Comparison of ENCODE assay signal across 22 cellular contexts in the genomic region with DNA sequence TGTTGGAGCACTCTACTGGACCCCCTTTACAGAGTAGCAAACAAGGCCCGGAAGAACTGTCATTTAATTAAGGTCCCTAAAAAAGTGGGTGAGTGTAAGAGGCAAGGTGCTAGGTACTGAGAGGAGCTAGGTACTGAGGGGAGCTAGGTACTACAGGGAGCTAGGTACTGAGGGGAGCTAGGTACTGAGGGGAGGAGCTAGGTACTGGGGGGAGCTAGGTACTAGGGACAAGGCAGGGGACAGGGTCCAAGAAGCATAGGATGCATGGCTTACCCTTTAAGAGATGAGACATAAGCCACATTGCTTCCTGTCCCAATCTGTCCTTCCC. TPM values are rescaled to one million over a fixed set of nuclear protein-coding genes. Genes with fewer than 3 reads are reported as not detected.
DNase-seq lines count a peak whose midpoint lies in the region; ATAC-seq and TF ChIP-seq lines count a peak whose summit lies in the region.
"Had no signal": no experiment of that assay in that cellular context is flagged by ENCODE, and none has a peak within 500 bp of the region (broad histone marks: within the 10 kb centered on the region; RNA-seq: fewer than 3 reads in every experiment).

No MANE protein-coding gene starts in this region.

- DNase-seq in RWPE2 (ENCODE audit: low spot score) (no peak), epithelial cell of prostate (ENCODE audit: low read depth, low spot score) (no peak), suprapubic skin (ENCODE audit: low spot score in 2 of 2) (no peak), NCI-H146 (lab: John Stamatoyannopoulos, UW) (no peak), DMS114 treated with DMSO at 0.1 percent for 48 hours (lab: John Stamatoyannopoulos, UW; ENCODE audit: unreplicated experiment) (no peak)
- DNase-seq in stimulated activated naive B cell treated with anti-CD40 and anti-IgM and Interleukin-4, amounts not matched to agents 10 μg/mL and 1 μg/mL and 100 μg/mL, for 72 hours = no peak
- DNase-seq: BE2C, EL, GF-D8, GOT3, MM.1S, NCI-H1092, NCI-H1436, NCI-H1930, NCI-H510A treated with DMSO at 0.1 percent for 48 hours, NCI-H748 treated with DMSO at 0.1 percent for 48 hours, RPMI8226, SIG-M5, SK-N-SH had no signal

- no peak for ATAC-seq in RWPE2 (ENCODE audit: low read depth)
- ATAC-seq in stimulated activated naive B cell treated with anti-CD40 and anti-IgM and Interleukin-4, amounts not matched to agents 10 μg/mL and 1 μg/mL and 100 μg/mL, for 72 hours (replicated peaks) = no peak

- H3K27ac Mint-ChIP-seq in stimulated activated naive B cell treated with anti-CD40 and anti-IgM and Interleukin-4, amounts not matched to agents 10 μg/mL and 1 μg/mL and 100 μg/mL, for 72 hours = no peak overlapping the region

- H3K9me3 Mint-ChIP-seq in stimulated activated naive B cell treated with anti-CD40 and anti-IgM and Interleukin-4, amounts not matched to agents 10 μg/mL and 1 μg/mL and 100 μg/mL, for 72 hours = peaks cover 4 to 5% of the 10 kb centered on the region in 2 donors

- no peaks in the 10 kb centered on the region for H3K36me3 Mint-ChIP-seq in stimulated activated naive B cell treated with anti-CD40 and anti-IgM and Interleukin-4, amounts not matched to agents 10 μg/mL and 1 μg/mL and 100 μg/mL, for 72 hours

- H3K4me3 Mint-ChIP-seq in stimulated activated naive B cell treated with anti-CD40 and anti-IgM and Interleukin-4, amounts not matched to agents 10 μg/mL and 1 μg/mL and 100 μg/mL, for 72 hours = no peak overlapping the region

- no peaks in the 10 kb centered on the region for H3K4me1 Mint-ChIP-seq in stimulated activated naive B cell treated with anti-CD40 and anti-IgM and Interleukin-4, amounts not matched to agents 10 μg/mL and 1 μg/mL and 100 μg/mL, for 72 hours

- H3K27ac ChIP-seq in RWPE2 (ENCODE audit: poor library complexity, severe bottlenecking) (peak overlapping the region; percentile 99), epithelial cell of prostate (peak overlapping the region; percentile 97), layer of hippocampus (ENCODE audit: low read depth, low read length) (peak overlapping the region; percentile 47), suprapubic skin (peak overlapping the region; percentile 94)
- H3K27ac ChIP-seq: PC-9 had no signal

- no peak for TF ChIP-seq POLR2A in suprapubic skin (IDR thresholded peaks at IDR 0.05)

- H3K4me1 ChIP-seq in RWPE2 (ENCODE audit: insufficient read depth, poor library complexity, severe bottlenecking) = peaks cover 10% of the 10 kb centered on the region
- peaks cover 23% of the 10 kb centered on the region for H3K4me1 ChIP-seq in suprapubic skin
- H3K4me1 ChIP-seq: BE2C had no signal

- no peak for TF ChIP-seq EP300 in suprapubic skin (IDR thresholded peaks at IDR 0.05)

- H3K36me3 ChIP-seq in RWPE2 (ENCODE audit: low read depth) = peaks cover 61% of the 10 kb centered on the region
- peaks cover 21% of the 10 kb centered on the region for H3K36me3 ChIP-seq in suprapubic skin
- H3K36me3 ChIP-seq: BE2C had no signal

- no peak for TF ChIP-seq CTCF in RWPE2 (IDR thresholded peaks at IDR 0.05; ENCODE audit: poor library complexity, severe bottlenecking)
- no peak for TF ChIP-seq CTCF in suprapubic skin (IDR thresholded peaks at IDR 0.05)

- H3K9me3 ChIP-seq in RWPE2 (ENCODE audit: severe bottlenecking) (peaks cover 6% of the 10 kb centered on the region), suprapubic skin (no peaks in the 10 kb centered on the region)
- H3K9me3 ChIP-seq: BE2C, SK-N-SH had no signal

- H3K4me3 ChIP-seq in RWPE2 (ENCODE audit: severe bottlenecking) (no peak overlapping the region), suprapubic skin (peak overlapping the region; percentile 56)
- H3K4me3 ChIP-seq: PC-9 had no signal

- H3K27me3 ChIP-seq in RWPE2 (ENCODE audit: insufficient read depth, poor library complexity, severe bottlenecking) (no peaks in the 10 kb centered on the region), layer of hippocampus (ENCODE audit: control insufficient read depth, insufficient read depth, low read length) (no peaks in the 10 kb centered on the region), suprapubic skin (peaks cover 6% of the 10 kb centered on the region)

- peaks cover 0 to 4% of the 10 kb centered on the region in 2 donors for H3K27me3 Mint-ChIP-seq in stimulated activated naive B cell treated with anti-CD40 and anti-IgM and Interleukin-4, amounts not matched to agents 10 μg/mL and 1 μg/mL and 100 μg/mL, for 72 hours

- WGBS in suprapubic skin = 82% methylated on average over 1 of the region's 1 CpG

RNA-seq across cellular contexts. Expression of a gene that starts 4.9 kb away (rescaled TPM):
- 1,000 to 10,000 TPM; 3,026 to 9,625 (median 8,067) TPM for total RNA-seq in suprapubic skin
- total RNA-seq: LHCN-M2 had no signal

RNA-seq across cellular contexts. Expression of a gene that starts 22.2 kb away (rescaled TPM):
- 1,000 to 10,000 TPM in 1 of 4 donors, 100 to 1,000 TPM in 2, 10 to 100 TPM in 1; 57.7 to 1,258 (median 594) TPM for total RNA-seq in suprapubic skin
- total RNA-seq: LHCN-M2 had no signal

RNA-seq across cellular contexts. Expression of a gene that starts 37.7 kb away (rescaled TPM):
- 100 to 1,000 TPM in 1 of 4 donors, 10 to 100 TPM in 2, 1 to 10 TPM in 1; 5.5 to 231 (median 70.8) TPM for total RNA-seq in suprapubic skin
- total RNA-seq: LHCN-M2, PC-9 had no signal

RNA-seq across cellular contexts. Expression of a gene that starts 41.7 kb away (rescaled TPM):
- 10 to 100 TPM in 2 of 4 donors, 1 to 10 TPM in 1, not detected in 1; 7.8 to 23.7 (median 14.8) TPM for total RNA-seq in suprapubic skin
- total RNA-seq: LHCN-M2, PC-9 had no signal

RNA-seq across cellular contexts. Expression of a gene that starts 58.4 kb away (rescaled TPM):
- total RNA-seq in suprapubic skin = 10 to 100 TPM in 3 of 4 donors, 1 to 10 TPM in 1; 2.0 to 44.4 (median 21.2) TPM
- total RNA-seq: LHCN-M2, PC-9 had no signal

Comparison
In these comparisons a context has a peak if more than half of its experiments do, and no peak if none do; other contexts are left out.
1. H3K27ac ChIP-seq: peak in every context shown above with its lines; median percentile 99 in RWPE2; 97 in epithelial cell of prostate; 94 in suprapubic skin; 47 in layer of hippocampus.